1 cellular context compared by ENCODE assay signal in genomic region chr15:96330064-96330449, GRCh38.
TF ChIP-seq lines count a peak whose summit lies in the region.

No MANE protein-coding gene starts in this region.

TF ChIP-seq in GM12878, 131 proteins besides CTCF, POLR2A, EP300 and RAD21:
- TF ChIP-seq ZNF687 (IDR thresholded peaks at IDR 0.05), result 0 out of 2 replicates have a peak, but pooled peaks have one; percentile 9
- TF ChIP-seq CBFB (IDR thresholded peaks at IDR 0.05; ENCODE audit: low read depth), result no peak
- no peak for TF ChIP-seq PAX8 (IDR thresholded peaks at IDR 0.05)
- TF ChIP-seq ATF2 (IDR thresholded peaks at IDR 0.05; ENCODE audit: low read length), result no peak
- no peak for TF ChIP-seq ATF3 (IDR thresholded peaks at IDR 0.05; ENCODE audit: borderline replicate concordance, extremely low read depth, low read depth, low read length)
- 0 out of 2 replicates have a peak, but pooled peaks have one; percentile 37 for TF ChIP-seq IKZF1 (conservative IDR thresholded peaks at IDR 0.05)
- 0 out of 2 replicates have a peak, but pooled peaks have one; percentile 37 for TF ChIP-seq ZBTB33 (IDR thresholded peaks at IDR 0.05)
- no peak for TF ChIP-seq EGR1 (IDR thresholded peaks at IDR 0.05; ENCODE audit: borderline replicate concordance in 1 of 2, low read depth in 2 of 2, low read length in 2 of 2)
- TF ChIP-seq BACH1 (IDR thresholded peaks at IDR 0.05; ENCODE audit: borderline replicate concordance), result no peak
- TF ChIP-seq FOXM1 (IDR thresholded peaks at IDR 0.05; ENCODE audit: low read depth, low read length), result no peak
